ENCODE assay signal across 7 cellular contexts in the genomic region with DNA sequence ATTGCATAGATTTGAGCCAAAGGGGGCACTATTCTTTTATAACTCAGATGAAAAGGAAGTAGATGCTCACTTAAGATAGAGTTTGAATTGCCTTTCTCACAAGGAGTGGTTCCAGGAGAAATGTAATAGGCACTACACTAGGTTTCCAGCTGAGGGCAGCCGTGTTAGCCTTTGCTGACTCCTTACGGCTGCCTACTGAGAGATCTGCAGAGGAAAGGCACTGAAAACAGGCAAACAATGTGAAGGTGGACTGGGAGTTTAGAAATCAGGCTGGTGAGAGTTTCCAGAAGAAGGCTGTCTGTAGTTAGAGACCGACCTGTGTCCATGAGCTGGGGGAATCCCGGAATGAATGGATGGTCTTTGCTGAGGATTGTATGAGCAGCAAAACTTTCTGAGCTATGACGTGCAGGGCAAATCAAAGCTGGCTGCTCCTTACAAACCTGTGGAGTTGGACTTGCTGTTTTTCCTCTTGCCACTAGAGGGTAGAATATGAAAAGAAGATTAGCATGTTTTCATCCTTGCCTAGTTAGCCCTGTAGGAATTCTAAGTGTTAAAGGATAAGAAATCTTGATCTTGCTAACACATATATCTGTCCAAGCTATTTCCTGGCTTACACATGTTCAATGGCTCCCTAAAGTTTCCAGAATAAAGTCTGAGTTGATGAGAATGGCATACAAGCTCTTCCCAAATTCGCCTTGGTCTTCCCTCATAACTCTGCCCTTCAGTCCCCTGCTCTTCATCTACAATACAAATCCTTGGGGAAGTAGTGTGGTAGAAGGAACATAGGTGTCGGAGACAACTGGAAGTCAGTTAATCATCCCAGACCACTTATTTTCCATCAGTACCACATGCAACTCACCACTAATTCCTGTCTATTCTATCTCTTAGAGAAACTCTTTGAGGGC. TPM values are rescaled to one million over a fixed set of nuclear protein-coding genes. Genes with fewer than 3 reads are reported as not detected.
A peak's percentile ranks its signal among the peaks of the same experiment; 100 is the strongest.
DNase-seq lines count a peak whose midpoint lies in the region; ATAC-seq, FAIRE-seq and TF ChIP-seq lines count a peak whose summit lies in the region.

No MANE protein-coding gene starts in this region.

- H4K20me1 ChIP-seq in neural cell (ENCODE audit: insufficient read depth) = no peaks in the 10 kb centered on the region

- FAIRE-seq in GM12892 (lab: Jason Lieb, UNC) = peak; percentile 94

- no peaks in the 10 kb centered on the region for H3K9me3 ChIP-seq in RWPE2 (ENCODE audit: severe bottlenecking)
- H3K9me3 ChIP-seq in neural cell (ENCODE audit: low read length) = no peaks in the 10 kb centered on the region
- H3K9me3 ChIP-seq in tibial nerve = no peaks in the 10 kb centered on the region

- H3K27ac ChIP-seq in RWPE2 (ENCODE audit: poor library complexity, severe bottlenecking) (no peak overlapping the region), neural cell (ENCODE audit: low read length) (no peak overlapping the region), tibial nerve (peak overlapping the region in 3 of 4 donors; percentile 1 to 54 (median 51))

- H3K79me2 ChIP-seq in neural cell (replicated peaks; ENCODE audit: insufficient read depth, low read length) = no peaks in the 10 kb centered on the region

- H3K4me3 ChIP-seq in LNCaP clone FGC (ENCODE audit: low read depth, low read length) (no peak overlapping the region), RWPE2 (ENCODE audit: severe bottlenecking) (no peak overlapping the region), fibroblast of villous mesenchyme (ENCODE audit: low read depth, low read length) (peak overlapping the region; percentile 37), neural cell (ENCODE audit: low read length) (no peak overlapping the region), tibial nerve (no peak overlapping the region)

- no peak overlapping the region for H3K9ac ChIP-seq in neural cell (ENCODE audit: low read length)

- TF ChIP-seq EP300 in neural cell (conservative IDR thresholded peaks at IDR 0.05; ENCODE audit: poor library complexity, severe bottlenecking) (no peak), tibial nerve (IDR thresholded peaks at IDR 0.05) (peak in 1 of 2 donors; percentile 44)

- ATAC-seq in RWPE2 (ENCODE audit: low read depth) = peak; percentile 96

- no peaks in the 10 kb centered on the region for H3F3A ChIP-seq in neural cell (ENCODE audit: insufficient read depth, low read length, poor library complexity, severe bottlenecking)

- peak; percentile 88 for TF ChIP-seq RAD21 in neural cell (conservative IDR thresholded peaks at IDR 0.05)

- H3K9me2 ChIP-seq in neural cell (ENCODE audit: insufficient read depth, low read length) = no peaks in the 10 kb centered on the region

- 13 to 20% methylated on average over 7 of the region's 7 CpGs for WGBS in tibial nerve, 2 donors

- DNase-seq in GM12892 (ENCODE audit: insufficient read length) (no peak), LNCaP clone FGC (ENCODE audit: low read depth) (peak; percentile 64), RWPE2 (ENCODE audit: low spot score) (no peak), fibroblast of villous mesenchyme (ENCODE audit: low read depth) (peak; percentile 89), tibial nerve (ENCODE audit: low spot score in 2 of 2) (peak in 1 of 2 donors; percentile 60)
- DNase-seq in activated T-helper 9 cell treated with anti-CD3 and anti-CD28 coated beads, Interleukin-2, amount 50 U/mL, for 16 hours (ENCODE audit: low read depth) = peak; percentile 15

- H3K4me2 ChIP-seq in neural cell (ENCODE audit: low read length) = no peak overlapping the region

- H3K36me3 ChIP-seq in RWPE2 (ENCODE audit: low read depth) (no peaks in the 10 kb centered on the region), neural cell (ENCODE audit: insufficient read depth, low read length) (no peaks in the 10 kb centered on the region), tibial nerve (no peaks in the 10 kb centered on the region)

- TF ChIP-seq POLR2A in GM12892 (IDR thresholded peaks at IDR 0.05; ENCODE audit: low read depth, low read length) = no peak
- TF ChIP-seq POLR2A in tibial nerve (IDR thresholded peaks at IDR 0.05) = no peak

- H3K4me1 ChIP-seq in RWPE2 (ENCODE audit: insufficient read depth, poor library complexity, severe bottlenecking) = no peaks in the 10 kb centered on the region
- H3K4me1 ChIP-seq in tibial nerve = peaks cover 0 to 6% (median 0%) of the 10 kb centered on the region in 4 donors

- H3K27me3 ChIP-seq in RWPE2 (ENCODE audit: insufficient read depth, poor library complexity, severe bottlenecking) = no peaks in the 10 kb centered on the region
- no peaks in the 10 kb centered on the region for H3K27me3 ChIP-seq in neural cell (ENCODE audit: insufficient read depth, low read depth, low read length)
- H3K27me3 ChIP-seq in tibial nerve = no peaks in the 10 kb centered on the region

- TF ChIP-seq CTCF in LNCaP clone FGC (IDR thresholded peaks at IDR 0.05; ENCODE audit: control insufficient read depth, extremely low read depth, insufficient read depth) = peak; percentile 82
- TF ChIP-seq CTCF in RWPE2 (IDR thresholded peaks at IDR 0.05; ENCODE audit: poor library complexity, severe bottlenecking) = peak; percentile 96
- TF ChIP-seq CTCF in fibroblast of villous mesenchyme (IDR thresholded peaks at IDR 0.05; ENCODE audit: insufficient read depth, low read depth, low read length) = peak; percentile 60
- peak; percentile 91 for TF ChIP-seq CTCF in neural cell (IDR thresholded peaks at IDR 0.05; ENCODE audit: poor library complexity, severe bottlenecking)
- TF ChIP-seq CTCF in tibial nerve (IDR thresholded peaks at IDR 0.05) = peak; percentile 57 to 88 (median 76)

- no peak overlapping the region for H2AFZ ChIP-seq in neural cell (ENCODE audit: low read depth, low read length)

TF ChIP-seq in neural cell, 6 proteins besides CTCF, POLR2A, EP300 and RAD21:
- TF ChIP-seq TAF1 (IDR thresholded peaks at IDR 0.05; ENCODE audit: low read depth) = no peak
- peak; percentile 88 for TF ChIP-seq SMC3 (conservative IDR thresholded peaks at IDR 0.05; ENCODE audit: poor library complexity)

RNA-seq across cellular contexts. Expression of gene TAOK1, which starts 20.1 kb away (rescaled TPM):
- 11.3 TPM for polyA plus RNA-seq in GM12892 (2012; ENCODE audit: missing spikeins)
- total RNA-seq in fibroblast of villous mesenchyme = 64.1 and 70.4 TPM in 2 replicates
- 47.5 and 53.2 TPM in 2 replicates for polyA plus RNA-seq in neural cell
- polyA minus RNA-seq in neural cell = 206 and 249 TPM in 2 replicates
- 10 to 100 TPM; 63.0 to 86.1 (median 73.7) TPM for total RNA-seq in tibial nerve

Comparison
In these comparisons a context has a peak if more than half of its experiments do, and no peak if none do; other contexts are left out.
1. DNase-seq: peak in LNCaP clone FGC (single experiment), activated T-helper 9 cell treated with anti-CD3 and anti-CD28 coated beads, Interleukin-2, amount 50 U/mL, for 16 hours (single experiment) and fibroblast of villous mesenchyme (single experiment); none in GM12892 (single experiment) and RWPE2 (single experiment).
2. H3K27ac ChIP-seq: peak in tibial nerve (3 of 4); none in RWPE2 (single experiment) and neural cell (single experiment).
3. Peak in every context shown above with its lines, with median percentiles within 50 percentile points of each other: CTCF ChIP-seq.